ENCODE assay signal across 8 cellular contexts in genomic region chr7:91784469-91784868, GRCh38.
DNase-seq lines count a peak whose midpoint lies in the region; ATAC-seq and TF ChIP-seq lines count a peak whose summit lies in the region.

No MANE protein-coding gene starts in this region.

- no peaks in the 10 kb centered on the region for H3K9me3 Mint-ChIP-seq in natural killer cell

- H3K4me1 Mint-ChIP-seq in natural killer cell = no peaks in the 10 kb centered on the region

- H3K27me3 Mint-ChIP-seq in natural killer cell (ENCODE audit: low read depth in 2 of 2) = peaks cover 0 to 4% of the 10 kb centered on the region in 2 donors

- no peak overlapping the region for H3K27ac Mint-ChIP-seq in natural killer cell

- DNase-seq in NCI-H82 (lab: John Stamatoyannopoulos, UW) (peak; percentile 48), NCI-H82 treated with DMSO at 0.1 percent for 48 hours (lab: John Stamatoyannopoulos, UW; ENCODE audit: unreplicated experiment) (no peak), NCI-H526 treated with DMSO at 0.1 percent for 48 hours (lab: John Stamatoyannopoulos, UW) (peak; percentile 12), dedifferentiated amniotic fluid mesenchymal stem cell (ENCODE audit: extremely low spot score) (peak; percentile 69), pons (ENCODE audit: low spot score) (peak; percentile 24), natural killer cell (no peak), amygdala (lab: John Stamatoyannopoulos, UW) (no peak)

- no peaks in the 10 kb centered on the region for H3K36me3 Mint-ChIP-seq in natural killer cell

- intact Hi-C loops in natural killer cell (cut with micrococcal nuclease) = no loop called here

- no peak overlapping the region for H3K4me3 Mint-ChIP-seq in natural killer cell

- ATAC-seq in natural killer cell (no peak), HG02870 (IDR thresholded peaks at IDR 0.05; ENCODE audit: unreplicated experiment) (no peak)

- no peak for TF ChIP-seq CTCF in natural killer cell (IDR thresholded peaks at IDR 0.05)

Comparison
In these comparisons a context has a peak if more than half of its experiments do, and no peak if none do; other contexts are left out.
1. DNase-seq: peak in NCI-H82 (single experiment), NCI-H526 treated with DMSO at 0.1 percent for 48 hours (single experiment), dedifferentiated amniotic fluid mesenchymal stem cell (single experiment) and pons (single experiment); none in NCI-H82 treated with DMSO at 0.1 percent for 48 hours (single experiment), natural killer cell (single experiment) and amygdala (0 of 56).